25 cellular contexts compared by ENCODE assay signal in the genomic region with DNA sequence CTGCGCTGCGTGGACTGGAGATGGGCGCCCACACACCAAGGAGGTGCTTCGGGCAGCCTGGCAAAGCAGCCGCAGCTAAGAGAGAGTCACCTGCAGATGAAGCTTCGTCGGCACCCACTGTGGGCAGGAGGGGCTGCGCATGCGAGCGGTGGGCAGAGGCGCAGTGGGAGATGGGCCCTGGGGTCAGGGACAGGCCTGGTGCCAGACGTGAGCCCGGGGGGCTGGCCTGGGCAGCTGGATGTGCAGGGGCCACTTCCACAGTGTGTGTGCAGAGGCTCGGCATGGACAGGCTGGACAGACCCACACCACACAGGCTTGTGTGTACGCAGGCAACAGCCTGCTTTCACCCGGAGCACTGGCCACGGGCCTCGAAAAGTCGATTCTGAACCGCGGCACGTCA.
"Had no signal": no experiment of that assay in that cellular context is flagged by ENCODE, and none has a peak within 500 bp of the region (broad histone marks: within the 10 kb centered on the region; RNA-seq: fewer than 3 reads in every experiment).

No MANE protein-coding gene starts in this region.

- H3K4me3 ChIP-seq: heart right ventricle, hepatocyte, left ventricle myocardium inferior, lung, neural progenitor cell, ovary, right atrium auricular region, sigmoid colon, spleen, testis, thyroid gland, transverse colon, uterus had no signal

- H3K36me3 ChIP-seq: neural progenitor cell, ovary, uterus had no signal

- H3K4me1 ChIP-seq: neural progenitor cell had no signal

- H2AFZ ChIP-seq: hepatocyte, neural progenitor cell had no signal

- DNase-seq: islet precursor cell; left ventricle myocardium inferior; mesendoderm; naive B cell; natural killer cell; nephron progenitor cell; ovary; sigmoid colon; small intestine; spleen; stimulated activated CD4-positive, alpha-beta T cell treated with anti-CD3 and anti-CD28 coated beads, Interleukin-1b, Interleukin-23, amount 100 ng/mL, for 48 hours; stimulated activated CD4-positive, alpha-beta T cell treated with anti-CD3 and anti-CD28 coated beads, Interleukin-2, amount 100 ng/mL, for 48 hours; stimulated activated CD4-positive, alpha-beta T cell treated with anti-CD3 and anti-CD28 coated beads, Interleukin-4, amount 100 ng/mL, for 4 hours; stimulated activated CD8-positive, alpha-beta memory T cell treated with anti-CD3 and anti-CD28 coated beads, Interleukin-4, amount 100 ng/mL, for 48 hours; stimulated activated naive CD4-positive, alpha-beta T cell treated with Interleukin-2 at 50 U/mL for 16 hours; stimulated activated naive CD8-positive, alpha-beta T cell treated with anti-CD3 and anti-CD28 coated beads, Interleukin-15, amount 100 ng/mL, for 72 hours; testis; thyroid gland; transverse colon; uterus had no signal

- H3K9ac ChIP-seq: neural progenitor cell had no signal

- H3K27ac ChIP-seq: heart right ventricle, hepatocyte, left ventricle myocardium inferior, neural progenitor cell, ovary, right atrium auricular region, sigmoid colon, spleen, testis, thyroid gland, transverse colon, uterus had no signal

- H3K9me3 ChIP-seq: heart right ventricle, left ventricle myocardium inferior, ovary, right atrium auricular region, sigmoid colon, spleen, testis, thyroid gland, transverse colon, uterus had no signal

- FAIRE-seq: small intestine had no signal

- H3K27me3 ChIP-seq: heart right ventricle, hepatocyte, neural progenitor cell, ovary, right atrium auricular region, sigmoid colon, spleen, testis, thyroid gland, transverse colon, uterus had no signal

- H3K4me2 ChIP-seq: hepatocyte, neural progenitor cell had no signal

- ATAC-seq: heart right ventricle; stimulated activated naive CD8-positive, alpha-beta T cell treated with anti-CD3 and anti-CD28 coated beads, Interleukin-15, amount 100 ng/mL, for 72 hours had no signal
